In genomic region chr2:236052926-236053846, GRCh38 we compare ENCODE assay signal across 35 cellular contexts.
DNase-seq lines count a peak whose midpoint lies in the region; ATAC-seq, FAIRE-seq and TF ChIP-seq lines count a peak whose summit lies in the region.
"Had no signal": no experiment of that assay in that cellular context is flagged by ENCODE, and none has a peak within 500 bp of the region (broad histone marks: within the 10 kb centered on the region; RNA-seq: fewer than 3 reads in every experiment).

No MANE protein-coding gene starts in this region.

- ATAC-seq in GM18907 (IDR thresholded peaks at IDR 0.05; ENCODE audit: unreplicated experiment) (no peak), HG03520 (IDR thresholded peaks at IDR 0.05; ENCODE audit: unreplicated experiment) (no peak)
- ATAC-seq: activated CD8-positive, alpha-beta T cell treated with anti-CD3 and anti-CD28 coated beads, Interleukin-2, amount 10 ng/mL, durations not matched to agents 7 days and 5 days; activated T-helper 17 cell treated with anti-CD3 and anti-CD28 coated beads, Interleukin-2, amount 50 U/mL, for 72 hours; body of pancreas; HepG2; naive thymus-derived CD8-positive, alpha-beta T cell had no signal

- no peak for FAIRE-seq in frontal cortex (lab: Jason Lieb, UNC)
- FAIRE-seq: D721Med, endothelial cell of umbilical vein, GM19239, HepG2, keratinocyte had no signal

- no peak overlapping the region for H3K27ac Mint-ChIP-seq in nephron progenitor cell
- H3K27ac Mint-ChIP-seq: activated CD8-positive, alpha-beta T cell treated with anti-CD3 and anti-CD28 coated beads, Interleukin-2, amount 10 ng/mL, durations not matched to agents 7 days and 5 days; activated naive CD4-positive, alpha-beta T cell treated with anti-CD3 and anti-CD28 coated beads, Interleukin-2, amount 10 ng/mL, durations not matched to agents 7 days and 5 days; activated T-helper 17 cell treated with anti-CD3 and anti-CD28 coated beads, Interleukin-2, amount 50 U/mL, for 72 hours; B cell; CD4-positive, alpha-beta memory T cell; naive thymus-derived CD8-positive, alpha-beta T cell had no signal

- TF ChIP-seq CTCF in nephron progenitor cell (IDR thresholded peaks at IDR 0.05), result no peak

- H3K27ac ChIP-seq in iPS-18a (ENCODE audit: low read length), result no peak overlapping the region
- H3K27ac ChIP-seq: body of pancreas, gastrocnemius medialis, hepatocyte, SJCRH30, thoracic aorta, uterus had no signal

- H3K27me3 Mint-ChIP-seq in nephron progenitor cell (ENCODE audit: low read depth, poor library complexity), result peaks cover 34% of the 10 kb centered on the region
- H3K27me3 Mint-ChIP-seq: central memory CD8-positive, alpha-beta T cell had no signal

- peaks cover 52% of the 10 kb centered on the region for H3K27me3 ChIP-seq in iPS-18a (ENCODE audit: control insufficient read depth, insufficient read depth, low read length)
- H3K27me3 ChIP-seq: body of pancreas, gastrocnemius medialis, hepatocyte, SJCRH30, uterus had no signal

- H3K36me3 Mint-ChIP-seq in nephron progenitor cell (ENCODE audit: low read depth), result peaks cover 42% of the 10 kb centered on the region
- H3K36me3 Mint-ChIP-seq: activated naive CD4-positive, alpha-beta T cell treated with anti-CD3 and anti-CD28 coated beads, Interleukin-2, amount 10 ng/mL, durations not matched to agents 7 days and 5 days; naive thymus-derived CD8-positive, alpha-beta T cell had no signal

- DNase-seq in G401 (ENCODE audit: low spot score) (peak; percentile 84), cerebellar cortex (ENCODE audit: low spot score) (peak; percentile 80), nephron progenitor cell (peak; percentile 15), NCI-H1930 (lab: John Stamatoyannopoulos, UW) (no peak), frontal cortex (ENCODE audit: low spot score in 2 of 2) (no peak)
- DNase-seq: activated CD4-positive, alpha-beta T cell treated with anti-CD3 and anti-CD28 coated beads for 4 hours; activated CD8-positive, alpha-beta T cell treated with anti-CD3 and anti-CD28 coated beads, Interleukin-2, amount 10 ng/mL, durations not matched to agents 7 days and 5 days; activated naive CD4-positive, alpha-beta T cell treated with anti-CD3 and anti-CD28 coated beads, Interleukin-2, amount 10 ng/mL, durations not matched to agents 7 days and 5 days; body of pancreas; CD4-positive, alpha-beta memory T cell; DND-41; NCI-H2081 treated with DMSO at 0.1 percent for 48 hours; NCI-H345; NCI-H69; stimulated activated naive CD4-positive, alpha-beta T cell treated with Interleukin-2 at 50 U/mL for 16 hours; SW 1271; T-helper 9 cell; uterus had no signal

- no peaks in the 10 kb centered on the region for H3K9me3 ChIP-seq in iPS-18a (ENCODE audit: control insufficient read depth, low read depth, low read length)
- H3K9me3 ChIP-seq: body of pancreas, gastrocnemius medialis, uterus had no signal

- in situ Hi-C loops in G401 (cut with HindIII; ENCODE audit: low sequenced_read_pairs), result no loop called here

- peaks cover 37% of the 10 kb centered on the region for H3K4me1 ChIP-seq in iPS-18a (ENCODE audit: control insufficient read depth, low read depth, low read length)
- H3K4me1 ChIP-seq: body of pancreas, uterus had no signal

- peaks cover 61% of the 10 kb centered on the region for H3K4me1 Mint-ChIP-seq in nephron progenitor cell
- H3K4me1 Mint-ChIP-seq: B cell had no signal

- H3K4me3 ChIP-seq in iPS-18a (ENCODE audit: low read length), result peak overlapping the region; percentile 38
- H3K4me3 ChIP-seq: body of pancreas, gastrocnemius medialis, hepatocyte, SJCRH30, smooth muscle cell, thoracic aorta, uterus had no signal

- H3K9ac ChIP-seq in iPS-18a (ENCODE audit: low read length), result no peak overlapping the region

- no peaks in the 10 kb centered on the region for H3K36me3 ChIP-seq in iPS-18a (ENCODE audit: control insufficient read depth, low read depth, low read length)
- H3K36me3 ChIP-seq: gastrocnemius medialis, uterus had no signal

- H3K9me3 Mint-ChIP-seq in nephron progenitor cell, result peaks cover 8% of the 10 kb centered on the region

- H3K4me3 Mint-ChIP-seq in nephron progenitor cell, result peak overlapping the region; percentile 23
- H3K4me3 Mint-ChIP-seq: activated CD8-positive, alpha-beta T cell treated with anti-CD3 and anti-CD28 coated beads, Interleukin-2, amount 10 ng/mL, durations not matched to agents 7 days and 5 days; activated naive CD4-positive, alpha-beta T cell treated with anti-CD3 and anti-CD28 coated beads, Interleukin-2, amount 10 ng/mL, durations not matched to agents 7 days and 5 days; activated T-helper 17 cell treated with anti-CD3 and anti-CD28 coated beads, Interleukin-2, amount 50 U/mL, for 72 hours; B cell; CD4-positive, alpha-beta memory T cell; central memory CD8-positive, alpha-beta T cell; naive thymus-derived CD8-positive, alpha-beta T cell had no signal

Comparison
In these comparisons a context has a peak if more than half of its experiments do, and no peak if none do; other contexts are left out.
1. DNase-seq: peak in G401 (single experiment), cerebellar cortex (single experiment) and nephron progenitor cell (single experiment); none in NCI-H1930 (0 of 2) and frontal cortex (0 of 2).